8 cellular contexts compared by ENCODE assay signal in the genomic region with DNA sequence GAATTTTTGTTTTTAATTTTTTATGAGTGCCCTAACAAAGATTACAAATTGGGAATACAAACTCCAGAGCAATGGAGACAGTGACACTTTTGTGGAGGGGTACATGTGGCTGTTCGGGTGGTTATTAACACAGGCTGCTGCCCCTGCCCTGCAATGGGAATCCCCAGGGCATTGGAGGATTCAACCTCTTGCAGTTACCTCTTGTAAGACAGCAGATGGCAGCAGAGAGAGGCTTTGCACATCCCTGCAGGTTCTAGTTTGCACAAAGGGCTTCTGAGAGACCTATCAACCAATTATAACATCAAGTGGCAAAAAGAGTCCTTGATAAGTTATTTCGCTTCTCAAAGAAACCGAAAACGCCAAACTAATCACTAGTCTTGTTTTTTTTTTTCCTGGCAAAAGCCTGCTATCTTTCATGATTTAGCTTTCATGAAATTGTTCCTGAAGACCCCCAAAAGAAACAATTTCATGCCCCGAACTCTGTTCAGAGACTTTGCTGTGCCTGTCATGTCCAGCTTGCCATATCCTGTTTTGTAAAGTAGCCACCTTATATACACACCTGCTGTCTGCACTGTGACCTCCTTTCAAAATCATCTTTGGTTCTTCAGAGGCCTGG. TPM values are rescaled to one million over a fixed set of nuclear protein-coding genes. Genes with fewer than 3 reads are reported as not detected.
DNase-seq lines count a peak whose midpoint lies in the region; ATAC-seq and TF ChIP-seq lines count a peak whose summit lies in the region.

No MANE protein-coding gene starts in this region.

- H3K9me3 ChIP-seq in aorta (ENCODE audit: control insufficient read depth, low read length): no peaks in the 10 kb centered on the region

- no peak overlapping the region for H3K27ac ChIP-seq in aorta (ENCODE audit: low read depth in 1 of 2, low read length in 2 of 2)

- DNase-seq in BJ (ENCODE audit: low read depth) (no peak), NCI-H510A treated with DMSO at 0.1 percent for 48 hours (lab: John Stamatoyannopoulos, UW) (peak; percentile 64), epithelial cell of proximal tubule (ENCODE audit: low read depth) (no peak), naive B cell (peak; percentile 60), aorta (no peak)
- DNase-seq in activated CD4-positive, alpha-beta T cell treated with anti-CD3 and anti-CD28 coated beads, Interleukin-2, amount 10 ng/mL, durations not matched to agents 24 days and 14 days: peak; percentile 85

- CTCF ChIA-PET in BJ (lab: Yijun Ruan, JAX): interaction anchor here (0.9 to 2.3 kb wide), 6 partner anchors 9 to 744 kb away, joined by 3 to 21 read pairs (median 4); no protein-coding TSS in a partner anchor

- no peak overlapping the region for H3K4me3 ChIP-seq in BJ (ENCODE audit: low read depth, low read length)
- H3K4me3 ChIP-seq in epithelial cell of proximal tubule (ENCODE audit: low read depth, low read length): no peak overlapping the region
- H3K4me3 ChIP-seq in aorta (ENCODE audit: low read length in 2 of 2): no peak overlapping the region

- ATAC-seq in GM18858 (IDR thresholded peaks at IDR 0.05; ENCODE audit: unreplicated experiment) (peak; percentile 82), HG03280 (IDR thresholded peaks at IDR 0.05; ENCODE audit: unreplicated experiment) (peak; percentile 82), naive B cell (ENCODE audit: low read depth in 2 of 2) (peak; percentile 92 to 98), aorta (ENCODE audit: low FRiP score) (peak; percentile 82)

- intact Hi-C loops in activated CD4-positive, alpha-beta T cell treated with anti-CD3 and anti-CD28 coated beads, Interleukin-2, amount 10 ng/mL, durations not matched to agents 24 days and 14 days (cut with micrococcal nuclease): loop anchor here (1.0 to 5.0 kb wide), 4 partner anchors 14 to 740 kb away; a partner anchor contains a TSS
- intact Hi-C loops in aorta (cut with DNase I): no loop called here

- TF ChIP-seq CTCF in BJ (IDR thresholded peaks at IDR 0.05; ENCODE audit: insufficient read depth, low read depth, low read length) (peak; percentile 91), epithelial cell of proximal tubule (conservative IDR thresholded peaks at IDR 0.05; ENCODE audit: low read depth, low read length) (peak; percentile 94)

- H3K4me1 Mint-ChIP-seq in activated CD4-positive, alpha-beta T cell treated with anti-CD3 and anti-CD28 coated beads, Interleukin-2, amount 10 ng/mL, durations not matched to agents 24 days and 14 days: no peaks in the 10 kb centered on the region
- H3K4me1 Mint-ChIP-seq in naive B cell: peaks cover 2 to 8% (median 5%) of the 10 kb centered on the region in 3 donors

- no peak overlapping the region for H3K4me3 Mint-ChIP-seq in activated CD4-positive, alpha-beta T cell treated with anti-CD3 and anti-CD28 coated beads, Interleukin-2, amount 10 ng/mL, durations not matched to agents 24 days and 14 days
- no peak overlapping the region for H3K4me3 Mint-ChIP-seq in naive B cell

- POLR2A ChIA-PET in BJ (lab: Charles Lee): no interaction called here

- H3K9me3 Mint-ChIP-seq in activated CD4-positive, alpha-beta T cell treated with anti-CD3 and anti-CD28 coated beads, Interleukin-2, amount 10 ng/mL, durations not matched to agents 24 days and 14 days: no peaks in the 10 kb centered on the region
- H3K9me3 Mint-ChIP-seq in naive B cell: no peaks in the 10 kb centered on the region

- H3K27me3 ChIP-seq in BJ (ENCODE audit: control insufficient read depth, insufficient read depth, low read length): peaks cover 38% of the 10 kb centered on the region
- H3K27me3 ChIP-seq in aorta (ENCODE audit: control insufficient read depth in 1 of 2, insufficient read depth in 2 of 2, low read length in 1 of 2): no peaks in the 10 kb centered on the region

- H3K27me3 Mint-ChIP-seq in activated CD4-positive, alpha-beta T cell treated with anti-CD3 and anti-CD28 coated beads, Interleukin-2, amount 10 ng/mL, durations not matched to agents 24 days and 14 days: peaks cover 47% of the 10 kb centered on the region
- peaks cover 40 to 64% (median 53%) of the 10 kb centered on the region in 3 donors for H3K27me3 Mint-ChIP-seq in naive B cell

- 22 to 23% methylated on average over 5 of the region's 5 CpGs for WGBS in aorta, 2 donors

- H3K4me1 ChIP-seq in aorta (ENCODE audit: control insufficient read depth in 1 of 2, insufficient read depth in 2 of 2, low read length in 2 of 2): no peaks in the 10 kb centered on the region

- no peak overlapping the region for H3K27ac Mint-ChIP-seq in activated CD4-positive, alpha-beta T cell treated with anti-CD3 and anti-CD28 coated beads, Interleukin-2, amount 10 ng/mL, durations not matched to agents 24 days and 14 days
- H3K27ac Mint-ChIP-seq in naive B cell: no peak overlapping the region

- H3K36me3 ChIP-seq in BJ (ENCODE audit: control insufficient read depth, insufficient read depth, low read length): no peaks in the 10 kb centered on the region
- H3K36me3 ChIP-seq in aorta (ENCODE audit: control insufficient read depth in 1 of 2, insufficient read depth in 2 of 2, low read length in 1 of 2): no peaks in the 10 kb centered on the region

- H3K36me3 Mint-ChIP-seq in activated CD4-positive, alpha-beta T cell treated with anti-CD3 and anti-CD28 coated beads, Interleukin-2, amount 10 ng/mL, durations not matched to agents 24 days and 14 days (ENCODE audit: low read depth): no peaks in the 10 kb centered on the region
- H3K36me3 Mint-ChIP-seq in naive B cell: peaks cover 0 to 7% of the 10 kb centered on the region in 2 donors

RNA-seq across cellular contexts. Expression of a gene that starts 10.4 kb away (rescaled TPM):
- polyA plus RNA-seq in BJ (2011; rRNA removed): not detected in 2 replicates
- polyA minus RNA-seq in BJ (2011; rRNA and poly(A)+ RNA removed): not detected in 2 replicates
- total RNA-seq in activated CD4-positive, alpha-beta T cell treated with anti-CD3 and anti-CD28 coated beads, Interleukin-2, amount 10 ng/mL, durations not matched to agents 24 days and 14 days: 3.3 and 3.6 TPM in 2 replicates
- 5.1 and 5.7 TPM in 2 replicates for total RNA-seq in epithelial cell of proximal tubule
- polyA plus RNA-seq in naive B cell (ENCODE audit: low read depth in 6 of 6): not detected
- total RNA-seq in aorta: 1 to 10 TPM in 1 of 2 donors, under 1 TPM in 1; 0.23 to 3.3 TPM
- under 1 TPM; 0.28 to 0.88 TPM for polyA plus RNA-seq in aorta

RNA-seq across cellular contexts. Expression of a gene that starts 21.5 kb away (rescaled TPM):
- 0.05 and 0.13 TPM in 2 replicates for polyA plus RNA-seq in BJ (2011; rRNA removed)
- polyA minus RNA-seq in BJ (2011; rRNA and poly(A)+ RNA removed): 0.09 and 0.21 TPM in 2 replicates
- total RNA-seq in activated CD4-positive, alpha-beta T cell treated with anti-CD3 and anti-CD28 coated beads, Interleukin-2, amount 10 ng/mL, durations not matched to agents 24 days and 14 days: 0.02 TPM in 1 of 2 replicates, not detected in the other
- total RNA-seq in epithelial cell of proximal tubule: 0.14 and 0.58 TPM in 2 replicates
- under 1 TPM in 3 of 6 donors, not detected in 3; 0.13 to 0.25 (median 0.14) TPM for polyA plus RNA-seq in naive B cell (ENCODE audit: low read depth in 6 of 6)
- total RNA-seq in aorta: under 1 TPM; 0.19 to 0.42 TPM
- polyA plus RNA-seq in aorta: under 1 TPM in 1 of 2 donors, not detected in 1; 0.03 TPM

RNA-seq across cellular contexts. Expression of a gene that starts 49.8 kb away (rescaled TPM):
- not detected in 2 replicates for polyA plus RNA-seq in BJ (2011; rRNA removed)
- not detected in 2 replicates for polyA minus RNA-seq in BJ (2011; rRNA and poly(A)+ RNA removed)
- total RNA-seq in activated CD4-positive, alpha-beta T cell treated with anti-CD3 and anti-CD28 coated beads, Interleukin-2, amount 10 ng/mL, durations not matched to agents 24 days and 14 days: 0.91 and 1.2 TPM in 2 replicates
- 0.29 TPM in 1 of 2 replicates, not detected in the other for total RNA-seq in epithelial cell of proximal tubule
- polyA plus RNA-seq in naive B cell (ENCODE audit: low read depth in 6 of 6): 1 to 10 TPM in 2 of 6 donors, not detected in 4; 2.0 to 3.4 TPM
- not detected for total RNA-seq in aorta
- polyA plus RNA-seq in aorta: under 1 TPM in 1 of 2 donors, not detected in 1; 0.25 TPM

Comparison
In these comparisons a context has a peak if more than half of its experiments do, and no peak if none do; other contexts are left out.
1. DNase-seq: peak in NCI-H510A treated with DMSO at 0.1 percent for 48 hours (single experiment), activated CD4-positive, alpha-beta T cell treated with anti-CD3 and anti-CD28 coated beads, Interleukin-2, amount 10 ng/mL, durations not matched to agents 24 days and 14 days (single experiment) and naive B cell (single experiment); none in BJ (single experiment), epithelial cell of proximal tubule (single experiment) and aorta (0 of 2).
2. Peak in every context shown above with its lines, with median percentiles within 50 percentile points of each other: ATAC-seq.